In the genomic region with DNA sequence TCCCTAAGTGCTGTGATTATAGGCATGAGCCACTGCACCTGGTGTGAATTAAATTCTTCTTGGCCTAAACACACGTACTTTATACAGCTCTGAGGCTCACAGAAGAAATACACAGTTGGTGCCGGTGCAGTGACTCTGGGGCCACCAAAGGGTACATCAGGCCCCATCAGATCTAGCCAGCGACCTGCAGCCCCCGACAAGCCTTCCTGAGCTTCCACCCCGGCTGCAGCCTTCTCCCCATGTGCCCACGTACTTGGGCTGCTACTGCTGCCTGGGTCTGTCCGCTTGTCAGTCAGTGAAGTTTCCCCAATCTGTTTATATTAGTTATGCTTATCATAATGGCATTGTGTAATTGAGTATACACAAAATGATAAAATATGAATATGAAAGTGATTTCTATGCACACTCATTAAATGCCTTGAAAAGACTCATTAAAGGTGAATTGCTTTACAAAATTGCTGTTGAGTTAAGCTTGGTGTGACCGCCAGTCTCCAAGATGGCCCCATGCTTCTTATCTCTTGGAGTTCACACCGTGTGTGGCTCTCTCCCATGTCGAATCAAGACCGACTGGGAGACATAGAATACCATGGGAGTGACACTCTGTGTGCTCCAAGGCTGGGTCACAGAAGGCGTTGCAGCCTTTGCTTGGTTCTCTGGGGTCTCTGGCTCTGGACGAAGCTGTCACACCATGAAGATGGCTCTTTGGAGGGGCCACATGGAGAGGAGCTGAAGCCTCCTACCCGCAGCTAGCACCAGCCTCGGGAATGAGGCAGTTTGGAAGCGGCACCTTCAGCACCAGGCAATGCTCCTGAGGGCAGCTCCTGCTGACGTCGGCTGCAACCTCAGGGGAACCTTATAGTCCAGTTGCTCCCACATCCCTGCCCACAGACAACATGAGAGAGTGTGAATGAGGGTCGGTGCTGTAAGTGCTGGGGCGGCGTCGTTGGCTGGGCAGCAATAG, we compare ENCODE assay signal across 27 cellular contexts.
"Had no signal": no experiment of that assay in that cellular context is flagged by ENCODE, and none has a peak within 500 bp of the region (broad histone marks: within the 10 kb centered on the region; RNA-seq: fewer than 3 reads in every experiment).

No MANE protein-coding gene starts in this region.

- ATAC-seq: activated CD4-positive, alpha-beta T cell treated with anti-CD3 and anti-CD28 coated beads for 36 hours; activated T-cell treated with anti-CD3 and anti-CD28 coated beads, Interleukin-2, amount 50 U/mL, for 4 hours; body of pancreas; esophagus mucosa; left cardiac atrium; naive thymus-derived CD4-positive, alpha-beta T cell had no signal

- H3K36me3 Mint-ChIP-seq: activated naive CD4-positive, alpha-beta T cell treated with anti-CD3 and anti-CD28 coated beads, Interleukin-2, amount 10 ng/mL, durations not matched to agents 7 days and 5 days; naive thymus-derived CD4-positive, alpha-beta T cell had no signal

- H3K4me3 ChIP-seq: body of pancreas, cardiac muscle cell, lung, tibial artery had no signal

- H3K27ac Mint-ChIP-seq: activated B cell treated with CpG ODN at 0.5 μM for 24 hours; activated CD4-positive, alpha-beta T cell treated with anti-CD3 and anti-CD28 coated beads for 36 hours; activated naive CD4-positive, alpha-beta T cell treated with anti-CD3 and anti-CD28 coated beads, Interleukin-2, amount 10 ng/mL, durations not matched to agents 7 days and 5 days; activated T-helper 2 cell treated with anti-CD3 and anti-CD28 coated beads, Interferon-gamma antibody, Interleukin-2, Interleukin-4, amounts not matched to agents 10 μg/mL and 5 μg/mL and 100 μg/mL, durations not matched to agents 14 hours and 24 hours and 36 hours; progenitor cell of endocrine pancreas; stimulated activated naive CD8-positive, alpha-beta T cell treated with anti-CD3 and anti-CD28 coated beads, Interleukin-15, Interleukin-2, amounts not matched to agents 100 ng/mL and 50 ng/mL, for 24 hours had no signal

- FAIRE-seq: endothelial cell of umbilical vein, urothelium cell line had no signal

- H3K27me3 ChIP-seq: body of pancreas, cardiac muscle cell, tibial artery had no signal

- H3K9me3 Mint-ChIP-seq: activated B cell treated with CpG ODN at 0.5 μM for 24 hours; activated naive CD4-positive, alpha-beta T cell treated with anti-CD3 and anti-CD28 coated beads, Interleukin-2, amount 10 ng/mL, durations not matched to agents 7 days and 5 days; activated T-cell treated with anti-CD3 and anti-CD28 coated beads, Interleukin-2, amount 50 U/mL, for 4 hours; activated T-helper 2 cell treated with anti-CD3 and anti-CD28 coated beads, Interferon-gamma antibody, Interleukin-2, Interleukin-4, amounts not matched to agents 10 μg/mL and 5 μg/mL and 100 μg/mL, durations not matched to agents 14 hours and 24 hours and 36 hours; neural crest cell; stimulated activated naive CD8-positive, alpha-beta T cell treated with anti-CD3 and anti-CD28 coated beads, Interleukin-15, Interleukin-2, amounts not matched to agents 100 ng/mL and 50 ng/mL, for 24 hours had no signal

- DNase-seq: activated B cell treated with CpG ODN at 0.5 μM for 24 hours; activated CD4-positive, alpha-beta T cell treated with anti-CD3 and anti-CD28 coated beads for 36 hours; activated CD4-positive, alpha-beta T cell treated with anti-CD3 and anti-CD28 coated beads, Interleukin-2, amount 50 U/mL, for 4 hours; activated CD8-positive, alpha-beta memory T cell treated with anti-CD3 and anti-CD28 coated beads, Interleukin-2, amount 50 U/mL, for 48 hours; activated naive CD4-positive, alpha-beta T cell treated with anti-CD3 and anti-CD28 coated beads, Interleukin-2, amount 10 ng/mL, durations not matched to agents 7 days and 5 days; activated T-cell treated with anti-CD3 and anti-CD28 coated beads, Interleukin-2, amount 50 U/mL, for 4 hours; anterior cingulate cortex; dermis blood vessel endothelial cell; effector memory CD4-positive, alpha-beta T cell; foreskin melanocyte; hippocampal formation; left cardiac atrium; naive thymus-derived CD4-positive, alpha-beta T cell; retina; stimulated activated CD4-positive, alpha-beta T cell treated with anti-CD3 and anti-CD28 coated beads, Interleukin-4, amount 100 ng/mL, for 24 hours; T-helper 9 cell had no signal

- H3K27me3 Mint-ChIP-seq: activated CD4-positive, alpha-beta T cell treated with anti-CD3 and anti-CD28 coated beads for 36 hours; naive thymus-derived CD4-positive, alpha-beta T cell; stimulated activated naive CD8-positive, alpha-beta T cell treated with anti-CD3 and anti-CD28 coated beads, Interleukin-15, Interleukin-2, amounts not matched to agents 100 ng/mL and 50 ng/mL, for 24 hours had no signal

- H3K4me3 Mint-ChIP-seq: activated B cell treated with CpG ODN at 0.5 μM for 24 hours; activated CD4-positive, alpha-beta T cell treated with anti-CD3 and anti-CD28 coated beads for 36 hours; activated naive CD4-positive, alpha-beta T cell treated with anti-CD3 and anti-CD28 coated beads, Interleukin-2, amount 10 ng/mL, durations not matched to agents 7 days and 5 days; activated T-cell treated with anti-CD3 and anti-CD28 coated beads, Interleukin-2, amount 50 U/mL, for 4 hours; naive thymus-derived CD4-positive, alpha-beta T cell; neural crest cell; stimulated activated naive CD8-positive, alpha-beta T cell treated with anti-CD3 and anti-CD28 coated beads, Interleukin-15, Interleukin-2, amounts not matched to agents 100 ng/mL and 50 ng/mL, for 24 hours had no signal

- H3K9me3 ChIP-seq: body of pancreas, tibial artery had no signal

- H3K27ac ChIP-seq: cardiac muscle cell, tibial artery had no signal

- H3K36me3 ChIP-seq: cardiac muscle cell, tibial artery had no signal
